8 cellular contexts compared by ENCODE assay signal in genomic region chr17:68019336-68019674, GRCh38. TPM values are rescaled to one million over a fixed set of nuclear protein-coding genes. Genes with fewer than 3 reads are reported as not detected.
DNase-seq lines count a peak whose midpoint lies in the region; ATAC-seq and TF ChIP-seq lines count a peak whose summit lies in the region.

No MANE protein-coding gene starts in this region.

- H3K9me2 ChIP-seq in PC-3 (replicated peaks; ENCODE audit: low read length), result no peaks in the 10 kb centered on the region

- TF ChIP-seq POLR2A in esophagus squamous epithelium (IDR thresholded peaks at IDR 0.05), result no peak

- WGBS in esophagus squamous epithelium, 2 donors, result 52 to 73% methylated on average over 9 of the region's 9 CpGs

- BruUV-seq in PC-3 (replicated peaks; lab: Mats Ljungman, UMichigan), result no TSS peak

- H3K36me3 ChIP-seq in PC-3 (ENCODE audit: low read depth, low read length) (no peaks in the 10 kb centered on the region), esophagus squamous epithelium (no peaks in the 10 kb centered on the region), skeletal muscle tissue (ENCODE audit: control insufficient read depth in 3 of 3, insufficient read depth in 3 of 3, low read length in 3 of 3) (no peaks in the 10 kb centered on the region)

- CTCF ChIA-PET in PC-3 (lab: Charles Lee), result interaction anchor here (1.0 kb wide), 1 partner anchor 8 kb away, joined by 5 read pairs; no protein-coding TSS in a partner anchor

- TF ChIP-seq CTCF in PC-3 (conservative IDR thresholded peaks at IDR 0.05; ENCODE audit: low read depth, low read length) (no peak), esophagus squamous epithelium (IDR thresholded peaks at IDR 0.05) (no peak)

- H3K9me3 ChIP-seq in PC-3 (ENCODE audit: low read length) (no peaks in the 10 kb centered on the region), esophagus squamous epithelium (no peaks in the 10 kb centered on the region), skeletal muscle tissue (ENCODE audit: control insufficient read depth in 3 of 3, low read length in 3 of 3) (no peaks in the 10 kb centered on the region)

- H3K4me2 ChIP-seq in PC-3 (ENCODE audit: low read length), result peak overlapping the region; percentile 68

- H3K9ac ChIP-seq in PC-3 (ENCODE audit: low read length), result no peak overlapping the region
- no peak overlapping the region for H3K9ac ChIP-seq in skeletal muscle tissue (ENCODE audit: low read depth in 1 of 3, low read length in 3 of 3)

- no peaks in the 10 kb centered on the region for H3F3A ChIP-seq in PC-3 (ENCODE audit: low read length, unreplicated experiment)

- H3K27ac ChIP-seq in PC-3 (ENCODE audit: low read length) (no peak overlapping the region), esophagus squamous epithelium (peak overlapping the region in 3 of 4 donors; percentile 83 to 90 (median 89)), skeletal muscle tissue (ENCODE audit: low read depth, low read length) (peak overlapping the region; percentile 83)

- no peak overlapping the region for H2AFZ ChIP-seq in PC-3 (ENCODE audit: low read length)

- H3K4me3 ChIP-seq in PC-3 (ENCODE audit: low read length) (peak overlapping the region; percentile 16; the same call in 1 of the 2 replicates), esophagus squamous epithelium (peak overlapping the region in 3 of 4 donors; percentile 53 to 84 (median 64)), skeletal muscle tissue (ENCODE audit: low read length in 3 of 3) (peak overlapping the region in 1 of 3 donors; percentile 91)

- intact Hi-C loops in PC-3 (cut with micrococcal nuclease) (loop anchor here (1.0 kb wide), 1 partner anchor 24 kb away; no protein-coding TSS in a partner anchor), esophagus squamous epithelium (cut with DNase I) (no loop called here)

- H3K27me3 ChIP-seq in PC-3 (ENCODE audit: low read length) (no peaks in the 10 kb centered on the region), esophagus squamous epithelium (no peaks in the 10 kb centered on the region), skeletal muscle tissue (ENCODE audit: control insufficient read depth in 3 of 3, insufficient read depth in 3 of 3, low read length in 3 of 3) (no peaks in the 10 kb centered on the region)

- no peaks in the 10 kb centered on the region for H3K79me2 ChIP-seq in PC-3 (ENCODE audit: low read length)

- no peaks in the 10 kb centered on the region for H4K20me1 ChIP-seq in PC-3 (ENCODE audit: low read length)

- peak; percentile 71 for DNase-seq in NCI-H82 (lab: John Stamatoyannopoulos, UW)
- no peak for DNase-seq in NCI-H82 treated with DMSO at 0.1 percent for 48 hours (lab: John Stamatoyannopoulos, UW; ENCODE audit: unreplicated experiment)
- DNase-seq in PC-3, result no peak
- no peak for DNase-seq in esophagus squamous epithelium (lab: John Stamatoyannopoulos, UW)

- POLR2A ChIA-PET in PC-3 (lab: Charles Lee; ENCODE audit: unreplicated experiment), result interaction anchor here (0.6 kb wide), 1 partner anchor 13 kb away, joined by 3 read pairs; no protein-coding TSS in a partner anchor

- ATAC-seq in PC-3 (no peak), GM21737 (IDR thresholded peaks at IDR 0.05; ENCODE audit: unreplicated experiment) (no peak), GM19452 (IDR thresholded peaks at IDR 0.05; ENCODE audit: unreplicated experiment) (no peak), GM21717 (IDR thresholded peaks at IDR 0.05; ENCODE audit: unreplicated experiment) (no peak)

- H3K4me1 ChIP-seq in PC-3 (ENCODE audit: insufficient read depth, low read length), result peaks cover 5% of the 10 kb centered on the region
- H3K4me1 ChIP-seq in esophagus squamous epithelium, result peaks cover 0 to 34% (median 4%) of the 10 kb centered on the region in 3 donors
- peaks cover 4 to 7% (median 4%) of the 10 kb centered on the region in 3 donors for H3K4me1 ChIP-seq in skeletal muscle tissue (ENCODE audit: control insufficient read depth in 3 of 3, insufficient read depth in 3 of 3, low read length in 3 of 3)

RNA-seq across cellular contexts. Expression of gene KPNA2, which starts 16.2 kb away (rescaled TPM):
- total RNA-seq in PC-3 (2014; rRNA removed) (223 and 288 TPM in 2 replicates), esophagus squamous epithelium (10 to 100 TPM; 35.5 to 97.8 (median 60.3) TPM), skeletal muscle tissue (31.3 TPM)

RNA-seq across cellular contexts. Expression of gene C17orf58, which starts 23.0 kb away (rescaled TPM):
- total RNA-seq in PC-3 (2014; rRNA removed) (13.2 and 25.3 TPM in 2 replicates), esophagus squamous epithelium (10 to 100 TPM in 1 of 4 donors, 1 to 10 TPM in 3; 6.4 to 10.7 (median 7.2) TPM), skeletal muscle tissue (12.0 TPM)
